In genomic region chr11:76443254-76443935, GRCh38 we compare ENCODE assay signal across 8 cellular contexts. TPM values are rescaled to one million over a fixed set of nuclear protein-coding genes. Genes with fewer than 3 reads are reported as not detected.
DNase-seq lines count a peak whose midpoint lies in the region; ATAC-seq and TF ChIP-seq lines count a peak whose summit lies in the region.

No MANE protein-coding gene starts in this region.

- H3K27me3 Mint-ChIP-seq in activated T-cell treated with anti-CD3 and anti-CD28 coated beads, Interleukin-2, amount 50 U/mL, for 72 hours (ENCODE audit: low read depth): no peaks in the 10 kb centered on the region
- H3K27me3 Mint-ChIP-seq in activated CD8-positive, alpha-beta T cell treated with anti-CD3 and anti-CD28 coated beads for 36 hours: no peaks in the 10 kb centered on the region

- peak overlapping the region; percentile 68 for H3K27ac ChIP-seq in iPS-20b (ENCODE audit: low read length)

- H3K4me3 Mint-ChIP-seq in activated T-cell treated with anti-CD3 and anti-CD28 coated beads, Interleukin-2, amount 50 U/mL, for 72 hours: peak overlapping the region; percentile 98
- peak overlapping the region; percentile 84 for H3K4me3 Mint-ChIP-seq in activated CD8-positive, alpha-beta T cell treated with anti-CD3 and anti-CD28 coated beads for 36 hours

- peaks cover 20% of the 10 kb centered on the region; the same call in 1 of the 2 replicates for H3K4me1 ChIP-seq in iPS-20b (ENCODE audit: insufficient read depth, low read length)

- peak overlapping the region; percentile 99 for H3K27ac Mint-ChIP-seq in activated T-cell treated with anti-CD3 and anti-CD28 coated beads, Interleukin-2, amount 50 U/mL, for 72 hours
- H3K27ac Mint-ChIP-seq in activated CD8-positive, alpha-beta T cell treated with anti-CD3 and anti-CD28 coated beads for 36 hours: peak overlapping the region; percentile 91

- POLR2A ChIA-PET in activated CD8-positive, alpha-beta T cell treated with anti-CD3 and anti-CD28 coated beads for 36 hours (lab: Charles Lee): interaction anchor here (1.0 to 1.5 kb wide), 2 partner anchors 62 to 362 kb away, joined by 4 read pairs; no protein-coding TSS in a partner anchor

- no peak for TF ChIP-seq CTCF in activated CD8-positive, alpha-beta T cell treated with anti-CD3 and anti-CD28 coated beads for 36 hours (IDR thresholded peaks at IDR 0.05)

- H3K36me3 Mint-ChIP-seq in activated T-cell treated with anti-CD3 and anti-CD28 coated beads, Interleukin-2, amount 50 U/mL, for 72 hours (ENCODE audit: insufficient read depth in 2 of 2): peaks cover 10 to 15% of the 10 kb centered on the region in 2 donors
- H3K36me3 Mint-ChIP-seq in activated CD8-positive, alpha-beta T cell treated with anti-CD3 and anti-CD28 coated beads for 36 hours (ENCODE audit: low read depth): peaks cover 41% of the 10 kb centered on the region

- intact Hi-C loops in activated CD8-positive, alpha-beta T cell treated with anti-CD3 and anti-CD28 coated beads for 36 hours (cut with micrococcal nuclease): no loop called here

- no peak for ATAC-seq in activated T-cell treated with anti-CD3 and anti-CD28 coated beads, Interleukin-2, amount 50 U/mL, for 72 hours (replicated peaks in 1 of 2)
- ATAC-seq in activated CD8-positive, alpha-beta T cell treated with anti-CD3 and anti-CD28 coated beads for 36 hours: no peak

- peaks cover 27% of the 10 kb centered on the region for H3K4me1 Mint-ChIP-seq in activated T-cell treated with anti-CD3 and anti-CD28 coated beads, Interleukin-2, amount 50 U/mL, for 72 hours (ENCODE audit: low read depth)
- H3K4me1 Mint-ChIP-seq in activated CD8-positive, alpha-beta T cell treated with anti-CD3 and anti-CD28 coated beads for 36 hours (ENCODE audit: low read depth): peaks cover 26% of the 10 kb centered on the region

- DNase-seq in activated T-cell treated with anti-CD3 and anti-CD28 coated beads, Interleukin-2, amount 50 U/mL, for 72 hours: no peak
- DNase-seq in activated T-cell treated with anti-CD3 and anti-CD28 coated beads, Interleukin-2, amount 50 U/mL, for 1 hour: no peak
- DNase-seq in activated CD8-positive, alpha-beta T cell treated with anti-CD3 and anti-CD28 coated beads for 36 hours: peak; percentile 11
- DNase-seq in stromal cell of bone marrow (ENCODE audit: low read depth) (peak; percentile 6), inferior parietal cortex (ENCODE audit: extremely low spot score) (no peak)
- DNase-seq in stimulated activated naive CD4-positive, alpha-beta T cell treated with Interleukin-2 at 50 U/mL for 16 hours (lab: John Stamatoyannopoulos, UW): no peak
- no peak for DNase-seq in stimulated activated CD4-positive, alpha-beta T cell treated with anti-CD3 and anti-CD28 coated beads, Interleukin-4, amount 100 ng/mL, for 1 hour

- peak overlapping the region; percentile 87 for H3K4me3 ChIP-seq in iPS-20b (ENCODE audit: low read length)

- peak overlapping the region; percentile 97 for H3K9ac ChIP-seq in iPS-20b (ENCODE audit: low read depth, low read length)

- H3K9me3 ChIP-seq in iPS-20b (ENCODE audit: insufficient read depth, low read depth, low read length): no peaks in the 10 kb centered on the region

- H3K27me3 ChIP-seq in iPS-20b (ENCODE audit: insufficient read depth, low read length): no peaks in the 10 kb centered on the region

- peaks cover 0 to 2% of the 10 kb centered on the region in 2 donors for H3K9me3 Mint-ChIP-seq in activated T-cell treated with anti-CD3 and anti-CD28 coated beads, Interleukin-2, amount 50 U/mL, for 72 hours
- H3K9me3 Mint-ChIP-seq in activated CD8-positive, alpha-beta T cell treated with anti-CD3 and anti-CD28 coated beads for 36 hours: no peaks in the 10 kb centered on the region

- CTCF ChIA-PET in activated CD8-positive, alpha-beta T cell treated with anti-CD3 and anti-CD28 coated beads for 36 hours (lab: Charles Lee): interaction anchor here (1.5 to 2.9 kb wide), 2 partner anchors 27 to 236 kb away, joined by 4 to 11 read pairs; no protein-coding TSS in a partner anchor

- peaks cover 25% of the 10 kb centered on the region for H3K36me3 ChIP-seq in iPS-20b (ENCODE audit: insufficient read depth, low read depth, low read length)

RNA-seq across cellular contexts. Expression of gene EMSY, which starts 1.4 kb away (rescaled TPM):
- 10 to 100 TPM; 24.6 to 27.8 TPM for total RNA-seq in activated T-cell treated with anti-CD3 and anti-CD28 coated beads, Interleukin-2, amount 50 U/mL, for 72 hours
- total RNA-seq in activated CD8-positive, alpha-beta T cell treated with anti-CD3 and anti-CD28 coated beads for 36 hours: 10 to 100 TPM; 29.0 to 31.4 TPM

Comparison
In these comparisons a context has a peak if more than half of its experiments do, and no peak if none do; other contexts are left out.
1. DNase-seq: peak in activated CD8-positive, alpha-beta T cell treated with anti-CD3 and anti-CD28 coated beads for 36 hours (single experiment) and stromal cell of bone marrow (single experiment); none in activated T-cell treated with anti-CD3 and anti-CD28 coated beads, Interleukin-2, amount 50 U/mL, for 72 hours (0 of 2), activated T-cell treated with anti-CD3 and anti-CD28 coated beads, Interleukin-2, amount 50 U/mL, for 1 hour (single experiment), inferior parietal cortex (single experiment), stimulated activated naive CD4-positive, alpha-beta T cell treated with Interleukin-2 at 50 U/mL for 16 hours (single experiment) and stimulated activated CD4-positive, alpha-beta T cell treated with anti-CD3 and anti-CD28 coated beads, Interleukin-4, amount 100 ng/mL, for 1 hour (single experiment).